In the genomic region with DNA sequence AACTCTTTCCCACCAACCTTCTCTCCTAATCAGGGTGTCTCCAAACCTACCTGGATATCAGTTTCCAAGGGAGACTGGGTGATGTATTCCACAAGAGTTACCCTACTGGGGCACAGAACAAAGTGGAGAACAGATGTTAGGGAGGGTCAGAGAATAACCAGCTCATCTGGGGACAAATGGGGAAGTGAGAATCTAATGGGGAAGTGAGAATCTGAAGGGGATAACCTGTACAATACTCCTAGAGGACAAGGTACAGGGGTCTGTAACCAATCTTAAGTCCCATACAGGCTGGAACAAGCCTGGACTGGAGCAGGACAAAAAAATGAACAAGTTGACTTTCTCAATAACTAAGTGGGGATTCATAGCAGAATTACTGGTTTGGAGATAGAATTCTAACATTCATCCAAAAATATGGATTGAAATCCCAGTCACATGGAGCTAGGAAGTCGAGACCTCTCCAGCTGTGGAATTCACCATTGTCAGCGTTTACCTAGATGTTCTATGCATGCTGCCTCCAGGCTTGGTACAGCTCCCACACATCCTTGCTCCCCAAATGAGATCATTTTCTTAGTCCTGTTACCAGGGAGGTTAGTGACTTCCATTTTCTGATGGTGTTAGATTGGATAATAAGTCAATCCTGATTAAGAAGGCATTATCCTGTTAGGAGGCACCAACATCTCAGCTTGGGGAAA, we compare ENCODE assay signal across 12 cellular contexts.
DNase-seq lines count a peak whose midpoint lies in the region; ATAC-seq, FAIRE-seq and TF ChIP-seq lines count a peak whose summit lies in the region.
"Had no signal": no experiment of that assay in that cellular context is flagged by ENCODE, and none has a peak within 500 bp of the region (broad histone marks: within the 10 kb centered on the region; RNA-seq: fewer than 3 reads in every experiment).

No MANE protein-coding gene starts in this region.

- no peak overlapping the region for H3K9ac ChIP-seq in HepG2 (ENCODE audit: insufficient read depth, low read depth, low read length)
- no peak overlapping the region for H3K9ac ChIP-seq in mesenchymal stem cell (ENCODE audit: low read length)
- H3K9ac ChIP-seq: KMS-11 had no signal

- H3K23ac ChIP-seq in mesenchymal stem cell (ENCODE audit: low read length in 2 of 2) = no peak overlapping the region

- in situ Hi-C loops in HepG2 (cut with HindIII; ENCODE audit: extremely low pct_ligation_motif_present, low pct_unique_long_range_greater_than_20kb) = no loop called here

- WGBS in HepG2 (ENCODE audit: low lambda C conversion rate) = 5% methylated on average over 2 of the region's 2 CpGs
- 63% methylated on average over 2 of the region's 2 CpGs for WGBS in right lobe of liver (ENCODE audit: insufficient coverage, low coverage, low lambda C conversion rate, missing lambda C conversion rate)
- 67% methylated on average over 1 of the region's 2 CpGs for WGBS in mesenchymal stem cell

- H3K27me3 Mint-ChIP-seq in WTC11 (ENCODE audit: low read depth) = no peaks in the 10 kb centered on the region; the same call in 1 of the 2 replicates
- H3K27me3 Mint-ChIP-seq: activated CD4-positive, alpha-beta memory T cell treated with anti-CD3 and anti-CD28 coated beads, Interleukin-2, amount 10 ng/mL, durations not matched to agents 7 days and 5 days had no signal

- H2BK12ac ChIP-seq in mesenchymal stem cell (ENCODE audit: low read length in 2 of 2) = no peak overlapping the region

- H3K36me3 ChIP-seq in HepG2 (replicated peaks in 1 of 2; ENCODE audit: control insufficient read depth in 1 of 2, insufficient read depth in 2 of 2, low read length in 2 of 2) (no peaks in the 10 kb centered on the region), right lobe of liver (no peaks in the 10 kb centered on the region), mesenchymal stem cell (ENCODE audit: control insufficient read depth in 1 of 2, insufficient read depth in 2 of 2, low read depth in 1 of 2, low read length in 2 of 2) (no peaks in the 10 kb centered on the region)

- TF ChIP-seq EP300 in HepG2 (IDR thresholded peaks at IDR 0.05; ENCODE audit: low read depth in 2 of 2, low read length in 2 of 2) (no peak), HepG2 (CRISPR knock-in tag; IDR thresholded peaks at IDR 0.05; ENCODE audit: borderline replicate concordance) (no peak)

- no peak overlapping the region for H2BK15ac ChIP-seq in mesenchymal stem cell (ENCODE audit: low read depth, poor library complexity, severe bottlenecking)

- no TSS peak for BruUV-seq in HepG2 (replicated peaks; lab: Mats Ljungman, UMichigan)

- no peak overlapping the region for H2AK5ac ChIP-seq in mesenchymal stem cell (ENCODE audit: low read length, severe bottlenecking)

- no peak overlapping the region for H3K27ac Mint-ChIP-seq in WTC11
- H3K27ac Mint-ChIP-seq: activated CD4-positive, alpha-beta memory T cell treated with anti-CD3 and anti-CD28 coated beads, Interleukin-2, amount 10 ng/mL, durations not matched to agents 7 days and 5 days had no signal

- TF ChIP-seq CTCF in HepG2 (CRISPR knock-in tag; IDR thresholded peaks at IDR 0.05) (no peak), right lobe of liver (IDR thresholded peaks at IDR 0.05) (no peak), WTC11 (IDR thresholded peaks at IDR 0.05) (no peak)

- peaks cover 14% of the 10 kb centered on the region for H3K9me3 Mint-ChIP-seq in WTC11

- no peaks in the 10 kb centered on the region for H3K79me1 ChIP-seq in mesenchymal stem cell (replicated peaks; ENCODE audit: low read length, poor library complexity, severe bottlenecking)

- H3K27me3 ChIP-seq in HepG2 (ENCODE audit: control insufficient read depth in 1 of 2, insufficient read depth in 2 of 2, low read length in 2 of 2) (no peaks in the 10 kb centered on the region), right lobe of liver (no peaks in the 10 kb centered on the region), mesenchymal stem cell (ENCODE audit: control insufficient read depth in 1 of 2, insufficient read depth in 1 of 2, low read length in 2 of 2) (no peaks in the 10 kb centered on the region)
- H3K27me3 ChIP-seq: body of pancreas had no signal

- H3K9me3 ChIP-seq in HepG2 (ENCODE audit: low read length) (peaks cover 42% of the 10 kb centered on the region), right lobe of liver (no peaks in the 10 kb centered on the region), mesenchymal stem cell (ENCODE audit: control insufficient read depth, low read length) (no peaks in the 10 kb centered on the region)
- H3K9me3 ChIP-seq: body of pancreas had no signal

- no peaks in the 10 kb centered on the region for H4K20me1 ChIP-seq in HepG2 (ENCODE audit: insufficient read depth, low read length)

- no peak overlapping the region for H3K4ac ChIP-seq in mesenchymal stem cell (ENCODE audit: low read depth in 1 of 2, low read length in 2 of 2)

- H3K27ac ChIP-seq in HepG2 (ENCODE audit: extremely low read length, insufficient read depth, low read length) (no peak overlapping the region), right lobe of liver (no peak overlapping the region), mesenchymal stem cell (ENCODE audit: low read length, poor library complexity, severe bottlenecking) (no peak overlapping the region)
- H3K27ac ChIP-seq: body of pancreas, KMS-11 had no signal

- no peak overlapping the region for H4K91ac ChIP-seq in mesenchymal stem cell (ENCODE audit: low read length)

- no peak overlapping the region for H3K4me2 ChIP-seq in HepG2 (ENCODE audit: low read depth, low read length)
- H3K4me2 ChIP-seq in mesenchymal stem cell (ENCODE audit: low read length, poor library complexity, severe bottlenecking) = no peak overlapping the region
- H3K4me2 ChIP-seq: KMS-11 had no signal

- no peaks in the 10 kb centered on the region for H3K4me1 Mint-ChIP-seq in WTC11
- H3K4me1 Mint-ChIP-seq: activated CD4-positive, alpha-beta memory T cell treated with anti-CD3 and anti-CD28 coated beads, Interleukin-2, amount 10 ng/mL, durations not matched to agents 7 days and 5 days had no signal

- H3K14ac ChIP-seq in mesenchymal stem cell (ENCODE audit: low read length in 2 of 2) = no peak overlapping the region

- TF ChIP-seq POLR2A in HepG2 (IDR thresholded peaks at IDR 0.05; ENCODE audit: insufficient read depth in 1 of 2, low read depth in 2 of 2, low read length in 2 of 2) = no peak
- no peak for TF ChIP-seq POLR2A in right lobe of liver (IDR thresholded peaks at IDR 0.05)

- no peaks in the 10 kb centered on the region for H3K36me3 Mint-ChIP-seq in WTC11

- no peak for TF ChIP-seq RAD21 in HepG2 (CRISPR knock-in tag; IDR thresholded peaks at IDR 0.05)

- H3K4me3 ChIP-seq in HepG2 (replicated peaks in 1 of 3; ENCODE audit: insufficient read depth in 1 of 3, low read depth in 2 of 3, low read length in 3 of 3) (no peak overlapping the region), right lobe of liver (no peak overlapping the region), mesenchymal stem cell (ENCODE audit: insufficient read depth in 1 of 2, low read depth in 1 of 2, low read length in 2 of 2) (no peak overlapping the region)
- H3K4me3 ChIP-seq: body of pancreas had no signal

- no peak overlapping the region for H4K8ac ChIP-seq in mesenchymal stem cell (ENCODE audit: low read length)

- no peak for FAIRE-seq in HepG2 (lab: Jason Lieb, UNC)

- POLR2A ChIA-PET in HepG2 (lab: Yijun Ruan, JAX) (no interaction called here), WTC11 (lab: Charles Lee) (no interaction called here)

- H3K18ac ChIP-seq in mesenchymal stem cell (ENCODE audit: low read depth in 1 of 2, low read length in 2 of 2) = no peak overlapping the region

- DNase-seq in HepG2 (ENCODE audit: low spot score) = no peak
- DNase-seq in right lobe of liver = no peak
- DNase-seq in superior temporal gyrus (ENCODE audit: extremely low spot score) = peak; percentile 15
- no peak for DNase-seq in GOT3 (lab: John Stamatoyannopoulos, UW)
- DNase-seq in WTC11 (ENCODE audit: low spot score) = no peak
- no peak for DNase-seq in mesenchymal stem cell
- DNase-seq: activated CD4-positive, alpha-beta memory T cell treated with anti-CD3 and anti-CD28 coated beads, Interleukin-2, amount 10 ng/mL, durations not matched to agents 7 days and 5 days; body of pancreas; left ventricle myocardium superior had no signal

- no peak overlapping the region for H2BK5ac ChIP-seq in mesenchymal stem cell (ENCODE audit: low read depth, low read length, poor library complexity, severe bottlenecking)

- H2BK120ac ChIP-seq in mesenchymal stem cell (ENCODE audit: low read depth, low read length) = no peak overlapping the region

- intact Hi-C loops in HepG2 (cut with micrococcal nuclease; ENCODE audit: unreplicated experiment) (no loop called here), right lobe of liver (cut with DNase I) (no loop called here)

- H3K79me2 ChIP-seq in HepG2 (ENCODE audit: insufficient read depth, low read length) = no peaks in the 10 kb centered on the region

- H3K4me3 Mint-ChIP-seq in WTC11 = no peak overlapping the region
- H3K4me3 Mint-ChIP-seq: activated CD4-positive, alpha-beta memory T cell treated with anti-CD3 and anti-CD28 coated beads, Interleukin-2, amount 10 ng/mL, durations not matched to agents 7 days and 5 days had no signal

- no peak for ATAC-seq in HepG2
- no peak for ATAC-seq in right lobe of liver
- ATAC-seq in HG02763 (IDR thresholded peaks at IDR 0.05; ENCODE audit: unreplicated experiment) = peak; percentile 92
- ATAC-seq in HG03565 (IDR thresholded peaks at IDR 0.05; ENCODE audit: unreplicated experiment) = peak; percentile 94
- ATAC-seq in WTC11 = no peak
- ATAC-seq: body of pancreas, left ventricle myocardium superior had no signal

- CTCF ChIA-PET in HepG2 (lab: Yijun Ruan, JAX; ENCODE audit: low intra/inter-chr PET ratio, low total read pairs) = no interaction called here
- CTCF ChIA-PET in WTC11 (lab: Charles Lee) = no interaction called here

- H3K4me1 ChIP-seq in HepG2 (ENCODE audit: insufficient read depth, low read length) = no peaks in the 10 kb centered on the region
- no peaks in the 10 kb centered on the region for H3K4me1 ChIP-seq in right lobe of liver
- no peaks in the 10 kb centered on the region for H3K4me1 ChIP-seq in mesenchymal stem cell (ENCODE audit: control insufficient read depth, insufficient read depth, low read depth, low read length)
- H3K4me1 ChIP-seq: body of pancreas had no signal

- H2AFZ ChIP-seq in HepG2 (ENCODE audit: low read length) = no peak overlapping the region
- no peak overlapping the region for H2AFZ ChIP-seq in mesenchymal stem cell (ENCODE audit: low read depth, low read length)

TF ChIP-seq in HepG2, 621 proteins besides CTCF, POLR2A, EP300 and RAD21 (continues in another document):
- TF ChIP-seq MAFK (conservative IDR thresholded peaks at IDR 0.05 in 1 of 2, IDR thresholded peaks at IDR 0.05 in 1 of 2; ENCODE audit: low read length in 2 of 2) = peak; percentile 24 to 27; a peak in 1 of 4 replicates

TF ChIP-seq in WTC11, 78 proteins besides CTCF, POLR2A, EP300 and RAD21 (continues in another document):
- TF ChIP-seq KAT7 (CRISPR knock-in tag; IDR thresholded peaks at IDR 0.05; ENCODE audit: borderline replicate concordance) = no peak
- no peak for TF ChIP-seq JAZF1 (CRISPR knock-in tag; IDR thresholded peaks at IDR 0.05)
- no peak for TF ChIP-seq SMAD3 (CRISPR knock-in tag; IDR thresholded peaks at IDR 0.05; ENCODE audit: borderline replicate concordance)
- TF ChIP-seq NR1H2 (CRISPR knock-in tag; IDR thresholded peaks at IDR 0.05) = no peak
- no peak for TF ChIP-seq FOXP1 (CRISPR knock-in tag; IDR thresholded peaks at IDR 0.05; ENCODE audit: borderline replicate concordance)

Comparison
In these comparisons a context has a peak if more than half of its experiments do, and no peak if none do; other contexts are left out.
1. ATAC-seq: peak in HG02763 (single experiment) and HG03565 (single experiment); none in HepG2 (single experiment), right lobe of liver (0 of 4) and WTC11 (single experiment).